ENCODE assay signal across 1 cellular context in genomic region chr12:57821015-57821414, GRCh38. TPM values are rescaled to one million over a fixed set of nuclear protein-coding genes. Genes with fewer than 3 reads are reported as not detected.
"Had no signal": no experiment of that assay in that cellular context is flagged by ENCODE, and none has a peak within 500 bp of the region (broad histone marks: within the 10 kb centered on the region; RNA-seq: fewer than 3 reads in every experiment).

No MANE protein-coding gene starts in this region.

RNA-seq across cellular contexts. Expression of gene AVIL, which starts 2.5 kb away (rescaled TPM):
- total RNA-seq: epithelial cell of proximal tubule had no signal
